In genomic region chr5:132449060-132449459, GRCh38 we compare ENCODE assay signal across 1 cellular context.
A peak's percentile ranks its signal among the peaks of the same experiment; 100 is the strongest.
TF ChIP-seq lines count a peak whose summit lies in the region.

No MANE protein-coding gene starts in this region.

TF ChIP-seq in K562, 482 proteins besides CTCF, POLR2A, EP300 and RAD21 (continued from another document):
- no peak for TF ChIP-seq DPF2 (IDR thresholded peaks at IDR 0.05)
- TF ChIP-seq ZNF316 (IDR thresholded peaks at IDR 0.05): peak; percentile 65
